2 cellular contexts compared by ENCODE assay signal in the genomic region with DNA sequence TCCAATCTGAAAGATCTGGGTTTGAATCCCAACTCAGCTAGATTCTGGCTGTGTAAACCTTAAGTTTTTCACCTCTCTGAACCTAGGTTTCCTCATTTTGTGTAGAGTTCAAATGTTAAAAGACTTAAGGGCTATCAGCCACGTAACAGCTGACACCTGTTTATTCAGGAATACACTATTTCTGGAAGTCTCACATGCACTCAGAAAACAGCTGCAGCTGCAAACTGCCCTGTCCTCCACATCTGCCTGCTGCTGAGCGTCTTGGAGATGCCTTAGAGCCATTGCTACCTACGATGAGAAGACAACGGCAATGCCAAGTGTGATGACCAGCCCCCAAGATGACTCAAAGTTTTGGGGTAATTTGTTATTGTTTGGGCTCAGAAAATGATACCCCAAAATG.
TF ChIP-seq lines count a peak whose summit lies in the region.

No MANE protein-coding gene starts in this region.

TF ChIP-seq in GM23338, 12 proteins besides CTCF, POLR2A, EP300 and RAD21:
- TF ChIP-seq EZH2 (IDR thresholded peaks at IDR 0.05; ENCODE audit: low read depth, unreplicated experiment) (no peak), CREB1 (CRISPR knock-in tag; IDR thresholded peaks at IDR 0.05; ENCODE audit: low read depth) (no peak), ZNF331 (CRISPR knock-in tag; IDR thresholded peaks at IDR 0.05; ENCODE audit: low read depth) (no peak), EZH2phosphoT487 (IDR thresholded peaks at IDR 0.05; ENCODE audit: unreplicated experiment) (no peak), ZNF114 (CRISPR knock-in tag; IDR thresholded peaks at IDR 0.05) (no peak), STAT1 (IDR thresholded peaks at IDR 0.05; ENCODE audit: unreplicated experiment) (no peak)
- TF ChIP-seq, protein P1, sequence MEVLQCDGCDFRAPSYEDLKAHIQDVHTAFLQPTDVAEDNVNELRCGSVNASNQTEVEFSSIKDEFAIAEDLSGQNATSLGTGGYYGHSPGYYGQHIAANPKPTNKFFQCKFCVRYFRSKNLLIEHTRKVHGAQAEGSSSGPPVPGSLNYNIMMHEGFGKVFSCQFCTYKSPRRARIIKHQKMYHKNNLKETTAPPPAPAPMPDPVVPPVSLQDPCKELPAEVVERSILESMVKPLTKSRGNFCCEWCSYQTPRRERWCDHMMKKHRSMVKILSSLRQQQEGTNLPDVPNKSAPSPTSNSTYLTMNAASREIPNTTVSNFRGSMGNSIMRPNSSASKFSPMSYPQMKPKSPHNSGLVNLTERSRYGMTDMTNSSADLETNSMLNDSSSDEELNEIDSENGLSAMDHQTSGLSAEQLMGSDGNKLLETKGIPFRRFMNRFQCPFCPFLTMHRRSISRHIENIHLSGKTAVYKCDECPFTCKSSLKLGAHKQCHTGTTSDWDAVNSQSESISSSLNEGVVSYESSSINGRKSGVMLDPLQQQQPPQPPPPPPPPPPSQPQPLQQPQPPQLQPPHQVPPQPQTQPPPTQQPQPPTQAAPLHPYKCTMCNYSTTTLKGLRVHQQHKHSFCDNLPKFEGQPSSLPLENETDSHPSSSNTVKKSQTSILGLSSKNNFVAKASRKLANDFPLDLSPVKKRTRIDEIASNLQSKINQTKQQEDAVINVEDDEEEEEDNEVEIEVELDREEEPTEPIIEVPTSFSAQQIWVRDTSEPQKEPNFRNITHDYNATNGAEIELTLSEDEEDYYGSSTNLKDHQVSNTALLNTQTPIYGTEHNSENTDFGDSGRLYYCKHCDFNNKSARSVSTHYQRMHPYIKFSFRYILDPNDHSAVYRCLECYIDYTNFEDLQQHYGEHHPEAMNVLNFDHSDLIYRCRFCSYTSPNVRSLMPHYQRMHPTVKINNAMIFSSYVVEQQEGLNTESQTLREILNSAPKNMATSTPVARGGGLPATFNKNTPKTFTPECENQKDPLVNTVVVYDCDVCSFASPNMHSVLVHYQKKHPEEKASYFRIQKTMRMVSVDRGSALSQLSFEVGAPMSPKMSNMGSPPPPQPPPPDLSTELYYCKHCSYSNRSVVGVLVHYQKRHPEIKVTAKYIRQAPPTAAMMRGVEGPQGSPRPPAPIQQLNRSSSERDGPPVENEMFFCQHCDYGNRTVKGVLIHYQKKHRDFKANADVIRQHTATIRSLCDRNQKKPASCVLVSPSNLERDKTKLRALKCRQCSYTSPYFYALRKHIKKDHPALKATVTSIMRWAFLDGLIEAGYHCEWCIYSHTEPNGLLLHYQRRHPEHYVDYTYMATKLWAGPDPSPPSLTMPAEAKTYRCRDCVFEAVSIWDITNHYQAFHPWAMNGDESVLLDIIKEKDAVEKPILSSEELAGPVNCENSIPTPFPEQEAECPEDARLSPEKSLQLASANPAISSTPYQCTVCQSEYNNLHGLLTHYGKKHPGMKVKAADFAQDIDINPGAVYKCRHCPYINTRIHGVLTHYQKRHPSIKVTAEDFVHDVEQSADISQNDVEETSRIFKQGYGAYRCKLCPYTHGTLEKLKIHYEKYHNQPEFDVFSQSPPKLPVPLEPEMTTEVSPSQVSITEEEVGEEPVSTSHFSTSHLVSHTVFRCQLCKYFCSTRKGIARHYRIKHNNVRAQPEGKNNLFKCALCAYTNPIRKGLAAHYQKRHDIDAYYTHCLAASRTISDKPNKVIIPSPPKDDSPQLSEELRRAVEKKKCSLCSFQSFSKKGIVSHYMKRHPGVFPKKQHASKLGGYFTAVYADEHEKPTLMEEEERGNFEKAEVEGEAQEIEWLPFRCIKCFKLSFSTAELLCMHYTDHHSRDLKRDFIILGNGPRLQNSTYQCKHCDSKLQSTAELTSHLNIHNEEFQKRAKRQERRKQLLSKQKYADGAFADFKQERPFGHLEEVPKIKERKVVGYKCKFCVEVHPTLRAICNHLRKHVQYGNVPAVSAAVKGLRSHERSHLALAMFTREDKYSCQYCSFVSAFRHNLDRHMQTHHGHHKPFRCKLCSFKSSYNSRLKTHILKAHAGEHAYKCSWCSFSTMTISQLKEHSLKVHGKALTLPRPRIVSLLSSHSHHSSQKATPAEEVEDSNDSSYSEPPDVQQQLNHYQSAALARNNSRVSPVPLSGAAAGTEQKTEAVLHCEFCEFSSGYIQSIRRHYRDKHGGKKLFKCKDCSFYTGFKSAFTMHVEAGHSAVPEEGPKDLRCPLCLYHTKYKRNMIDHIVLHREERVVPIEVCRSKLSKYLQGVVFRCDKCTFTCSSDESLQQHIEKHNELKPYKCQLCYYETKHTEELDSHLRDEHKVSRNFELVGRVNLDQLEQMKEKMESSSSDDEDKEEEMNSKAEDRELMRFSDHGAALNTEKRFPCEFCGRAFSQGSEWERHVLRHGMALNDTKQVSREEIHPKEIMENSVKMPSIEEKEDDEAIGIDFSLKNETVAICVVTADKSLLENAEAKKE (CRISPR knock-in tag; IDR thresholded peaks at IDR 0.05): no peak
- TF ChIP-seq, protein P2, sequence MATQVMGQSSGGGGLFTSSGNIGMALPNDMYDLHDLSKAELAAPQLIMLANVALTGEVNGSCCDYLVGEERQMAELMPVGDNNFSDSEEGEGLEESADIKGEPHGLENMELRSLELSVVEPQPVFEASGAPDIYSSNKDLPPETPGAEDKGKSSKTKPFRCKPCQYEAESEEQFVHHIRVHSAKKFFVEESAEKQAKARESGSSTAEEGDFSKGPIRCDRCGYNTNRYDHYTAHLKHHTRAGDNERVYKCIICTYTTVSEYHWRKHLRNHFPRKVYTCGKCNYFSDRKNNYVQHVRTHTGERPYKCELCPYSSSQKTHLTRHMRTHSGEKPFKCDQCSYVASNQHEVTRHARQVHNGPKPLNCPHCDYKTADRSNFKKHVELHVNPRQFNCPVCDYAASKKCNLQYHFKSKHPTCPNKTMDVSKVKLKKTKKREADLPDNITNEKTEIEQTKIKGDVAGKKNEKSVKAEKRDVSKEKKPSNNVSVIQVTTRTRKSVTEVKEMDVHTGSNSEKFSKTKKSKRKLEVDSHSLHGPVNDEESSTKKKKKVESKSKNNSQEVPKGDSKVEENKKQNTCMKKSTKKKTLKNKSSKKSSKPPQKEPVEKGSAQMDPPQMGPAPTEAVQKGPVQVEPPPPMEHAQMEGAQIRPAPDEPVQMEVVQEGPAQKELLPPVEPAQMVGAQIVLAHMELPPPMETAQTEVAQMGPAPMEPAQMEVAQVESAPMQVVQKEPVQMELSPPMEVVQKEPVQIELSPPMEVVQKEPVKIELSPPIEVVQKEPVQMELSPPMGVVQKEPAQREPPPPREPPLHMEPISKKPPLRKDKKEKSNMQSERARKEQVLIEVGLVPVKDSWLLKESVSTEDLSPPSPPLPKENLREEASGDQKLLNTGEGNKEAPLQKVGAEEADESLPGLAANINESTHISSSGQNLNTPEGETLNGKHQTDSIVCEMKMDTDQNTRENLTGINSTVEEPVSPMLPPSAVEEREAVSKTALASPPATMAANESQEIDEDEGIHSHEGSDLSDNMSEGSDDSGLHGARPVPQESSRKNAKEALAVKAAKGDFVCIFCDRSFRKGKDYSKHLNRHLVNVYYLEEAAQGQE (IDR thresholded peaks at IDR 0.05; ENCODE audit: unreplicated experiment): no peak
- TF ChIP-seq, protein P3, sequence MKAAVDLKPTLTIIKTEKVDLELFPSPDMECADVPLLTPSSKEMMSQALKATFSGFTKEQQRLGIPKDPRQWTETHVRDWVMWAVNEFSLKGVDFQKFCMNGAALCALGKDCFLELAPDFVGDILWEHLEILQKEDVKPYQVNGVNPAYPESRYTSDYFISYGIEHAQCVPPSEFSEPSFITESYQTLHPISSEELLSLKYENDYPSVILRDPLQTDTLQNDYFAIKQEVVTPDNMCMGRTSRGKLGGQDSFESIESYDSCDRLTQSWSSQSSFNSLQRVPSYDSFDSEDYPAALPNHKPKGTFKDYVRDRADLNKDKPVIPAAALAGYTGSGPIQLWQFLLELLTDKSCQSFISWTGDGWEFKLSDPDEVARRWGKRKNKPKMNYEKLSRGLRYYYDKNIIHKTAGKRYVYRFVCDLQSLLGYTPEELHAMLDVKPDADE (IDR thresholded peaks at IDR 0.05): no peak

TF ChIP-seq in K562, 482 proteins besides CTCF, POLR2A, EP300 and RAD21:
- no peak for TF ChIP-seq NCOA2 (IDR thresholded peaks at IDR 0.05; ENCODE audit: partially characterized antibody in 2 of 2)
- TF ChIP-seq SAFB2 (IDR thresholded peaks at IDR 0.05; ENCODE audit: borderline replicate concordance, low read depth, low read length, severe bottlenecking): no peak
- no peak for TF ChIP-seq ZEB2 (IDR thresholded peaks at IDR 0.05)
- TF ChIP-seq CCAR2 (IDR thresholded peaks at IDR 0.05; ENCODE audit: low read depth, low read length): no peak
- TF ChIP-seq, protein P4, sequence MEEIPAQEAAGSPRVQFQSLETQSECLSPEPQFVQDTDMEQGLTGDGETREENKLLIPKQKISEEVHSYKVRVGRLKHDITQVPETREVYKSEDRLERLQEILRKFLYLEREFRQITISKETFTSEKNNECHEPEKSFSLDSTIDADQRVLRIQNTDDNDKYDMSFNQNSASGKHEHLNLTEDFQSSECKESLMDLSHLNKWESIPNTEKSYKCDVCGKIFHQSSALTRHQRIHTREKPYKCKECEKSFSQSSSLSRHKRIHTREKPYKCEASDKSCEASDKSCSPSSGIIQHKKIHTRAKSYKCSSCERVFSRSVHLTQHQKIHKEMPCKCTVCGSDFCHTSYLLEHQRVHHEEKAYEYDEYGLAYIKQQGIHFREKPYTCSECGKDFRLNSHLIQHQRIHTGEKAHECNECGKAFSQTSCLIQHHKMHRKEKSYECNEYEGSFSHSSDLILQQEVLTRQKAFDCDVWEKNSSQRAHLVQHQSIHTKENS (CRISPR knock-in tag; IDR thresholded peaks at IDR 0.05): no peak
- TF ChIP-seq RBM17 (IDR thresholded peaks at IDR 0.05; ENCODE audit: borderline replicate concordance, low read depth, low read length): no peak
- TF ChIP-seq GABPB2 (CRISPR knock-in tag; conservative IDR thresholded peaks at IDR 0.05): no peak
- TF ChIP-seq ARID2 (IDR thresholded peaks at IDR 0.05): no peak
- no peak for TF ChIP-seq BRCA1 (IDR thresholded peaks at IDR 0.05)
- TF ChIP-seq BRCA1 (CRISPR knock-in tag; IDR thresholded peaks at IDR 0.05): no peak
- TF ChIP-seq SIN3B (IDR thresholded peaks at IDR 0.05; ENCODE audit: low read depth): no peak
- no peak for TF ChIP-seq PCBP2 (IDR thresholded peaks at IDR 0.05; ENCODE audit: low read depth, low read length, poor library complexity, severe bottlenecking)
- TF ChIP-seq ETS2 (tag; IDR thresholded peaks at IDR 0.05; ENCODE audit: borderline replicate concordance, poor library complexity, severe bottlenecking): no peak
